11 cellular contexts compared by ENCODE assay signal in the genomic region with DNA sequence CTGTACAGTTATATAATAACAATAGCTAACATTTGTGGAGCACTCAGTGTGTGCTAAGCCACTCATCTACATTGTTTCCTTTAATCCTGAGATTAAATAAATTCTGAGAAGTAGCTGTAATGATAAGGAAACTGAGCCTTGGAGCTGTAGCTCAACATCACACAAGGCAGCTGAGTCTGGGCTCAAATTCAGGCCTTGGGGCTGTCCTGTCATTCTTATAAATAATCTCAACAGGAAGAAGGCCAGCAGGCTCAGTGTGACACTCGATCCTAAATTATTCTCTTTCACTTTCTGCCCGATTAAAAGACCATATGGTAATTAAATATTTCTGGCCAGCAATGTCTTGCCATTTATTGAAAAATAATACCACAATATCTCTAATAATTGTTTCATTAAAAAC. TPM values are rescaled to one million over a fixed set of nuclear protein-coding genes. Genes with fewer than 3 reads are reported as not detected.
DNase-seq lines count a peak whose midpoint lies in the region; TF ChIP-seq lines count a peak whose summit lies in the region.
"Had no signal": no experiment of that assay in that cellular context is flagged by ENCODE, and none has a peak within 500 bp of the region (broad histone marks: within the 10 kb centered on the region; RNA-seq: fewer than 3 reads in every experiment).

No MANE protein-coding gene starts in this region.

- POLR2A ChIA-PET in MCF 10A (lab: Yijun Ruan, JAX): interaction anchor here (0.7 to 1.1 kb wide), 5 partner anchors 8 to 25 kb away, joined by 3 to 4 read pairs (median 3); a partner anchor contains a TSS

- H3K4me1 Mint-ChIP-seq in MCF 10A (ENCODE audit: insufficient read depth, unreplicated experiment): peaks cover 31% of the 10 kb centered on the region

- no peak overlapping the region for H3K27ac Mint-ChIP-seq in MCF 10A (ENCODE audit: low read depth, unreplicated experiment)
- H3K27ac Mint-ChIP-seq: progenitor cell of endocrine pancreas had no signal

- peak overlapping the region; percentile 10 to 52 for H3K27ac ChIP-seq in breast epithelium
- H3K27ac ChIP-seq in fibroblast of lung (ENCODE audit: insufficient read depth, low read length): peak overlapping the region; percentile 43
- H3K27ac ChIP-seq in testis: peak overlapping the region; percentile 53 to 77
- no peak overlapping the region for H3K27ac ChIP-seq in caudate nucleus (ENCODE audit: low read depth, low read length)

- H3K4me3 ChIP-seq in breast epithelium (peak overlapping the region in 1 of 3 donors; percentile 16), fibroblast of lung (replicated peaks in 1 of 4; ENCODE audit: control extremely low read depth in 1 of 4, insufficient read depth in 1 of 4, low read depth in 3 of 4, low read length in 4 of 4) (peak overlapping the region in 1 of 4 experiments; percentile 14), testis (no peak overlapping the region)
- H3K4me3 ChIP-seq: transverse colon had no signal

- BruUV-seq in MCF 10A (replicated peaks; lab: Mats Ljungman, UMichigan): no TSS peak

- peak overlapping the region; percentile 79 for H3K4me2 ChIP-seq in fibroblast of lung (ENCODE audit: extremely low read depth, insufficient read depth, low read length)

- H3K9me3 Mint-ChIP-seq in MCF 10A (ENCODE audit: unreplicated experiment): no peaks in the 10 kb centered on the region

- no peak overlapping the region for H3K9ac ChIP-seq in fibroblast of lung (ENCODE audit: insufficient read depth, low read length)

- peaks cover 21% of the 10 kb centered on the region for H3K79me2 ChIP-seq in fibroblast of lung (ENCODE audit: control insufficient read depth, insufficient read depth, low read length)

- H4K20me1 ChIP-seq in fibroblast of lung (ENCODE audit: control insufficient read depth, extremely low read depth, insufficient read depth, low read length): no peaks in the 10 kb centered on the region

- no peaks in the 10 kb centered on the region for H3K27me3 ChIP-seq in breast epithelium
- no peaks in the 10 kb centered on the region for H3K27me3 ChIP-seq in fibroblast of lung (ENCODE audit: control insufficient read depth, insufficient read depth, low read length)
- no peaks in the 10 kb centered on the region for H3K27me3 ChIP-seq in testis
- H3K27me3 ChIP-seq: esophagus squamous epithelium, transverse colon had no signal

- no peaks in the 10 kb centered on the region for H3K4me1 ChIP-seq in breast epithelium
- no peaks in the 10 kb centered on the region for H3K4me1 ChIP-seq in fibroblast of lung (ENCODE audit: control insufficient read depth, extremely low read depth, insufficient read depth, low read length)
- H3K4me1 ChIP-seq in testis: peaks cover 29% of the 10 kb centered on the region

- no peak overlapping the region for H3K4me3 Mint-ChIP-seq in MCF 10A (ENCODE audit: unreplicated experiment)

- DNase-seq in breast epithelium (ENCODE audit: low spot score in 2 of 2): no peak
- no peak for DNase-seq in MCF 10A (ENCODE audit: unreplicated experiment)
- DNase-seq in fibroblast of lung (ENCODE audit: low read depth in 2 of 2): no peak
- peak; percentile 73 for DNase-seq in testis
- DNase-seq in caudate nucleus (lab: John Stamatoyannopoulos, UW): no peak
- DNase-seq in SHP77 (lab: John Stamatoyannopoulos, UW): no peak
- DNase-seq: esophagus squamous epithelium; left cardiac atrium; NK-92 treated with Interleukin-12 subunit alpha and Interleukin-12 subunit beta, amount 100 ng/mL, for 24 hours; transverse colon had no signal

- H3K9me3 ChIP-seq in breast epithelium (no peaks in the 10 kb centered on the region), fibroblast of lung (ENCODE audit: control insufficient read depth, insufficient read depth, low read depth, low read length) (no peaks in the 10 kb centered on the region), testis (no peaks in the 10 kb centered on the region)
- H3K9me3 ChIP-seq: esophagus squamous epithelium, transverse colon had no signal

- H3K36me3 Mint-ChIP-seq in MCF 10A (ENCODE audit: insufficient read depth, unreplicated experiment): no peaks in the 10 kb centered on the region

- H3K27me3 Mint-ChIP-seq in MCF 10A (ENCODE audit: insufficient read depth, unreplicated experiment): no peaks in the 10 kb centered on the region

- no peak for TF ChIP-seq POLR2A in breast epithelium (IDR thresholded peaks at IDR 0.05)
- TF ChIP-seq POLR2A in testis (IDR thresholded peaks at IDR 0.05): no peak

- TF ChIP-seq CTCF in breast epithelium (IDR thresholded peaks at IDR 0.05) (no peak), MCF 10A (IDR thresholded peaks at IDR 0.05; ENCODE audit: unreplicated experiment) (no peak), fibroblast of lung (conservative IDR thresholded peaks at IDR 0.05 in 1 of 2, IDR thresholded peaks at IDR 0.05 in 1 of 2; ENCODE audit: low read depth in 1 of 2, low read length in 2 of 2) (no peak), testis (IDR thresholded peaks at IDR 0.05) (no peak)

- intact Hi-C loops in breast epithelium (cut with DNase I; ENCODE audit: low total_unique reads): no loop called here
- intact Hi-C loops in MCF 10A (cut with micrococcal nuclease): no loop called here
- intact Hi-C loops in testis (cut with DNase I; ENCODE audit: low total_unique reads): no loop called here

- WGBS in testis, 2 donors: 21 to 34% methylated on average over 2 of the region's 2 CpGs

- H2AFZ ChIP-seq in fibroblast of lung (ENCODE audit: low read length): peak overlapping the region; percentile 66

- H3K36me3 ChIP-seq in breast epithelium: no peaks in the 10 kb centered on the region
- H3K36me3 ChIP-seq in fibroblast of lung (ENCODE audit: control insufficient read depth, insufficient read depth, low read length): no peaks in the 10 kb centered on the region
- H3K36me3 ChIP-seq in testis (ENCODE audit: low read depth, missing control alignments): no peaks in the 10 kb centered on the region
- H3K36me3 ChIP-seq: esophagus squamous epithelium, transverse colon had no signal

- CTCF ChIA-PET in MCF 10A (lab: Yijun Ruan, JAX): interaction anchor here (0.7 to 1.1 kb wide), 5 partner anchors 26 to 364 kb away, joined by 3 to 5 read pairs (median 4); no protein-coding TSS in a partner anchor

RNA-seq across cellular contexts. Expression of a gene that starts 24.5 kb away (rescaled TPM):
- 100 to 1,000 TPM in 1 of 3 donors, 10 to 100 TPM in 2; 45.0 to 113 (median 100.0) TPM for total RNA-seq in breast epithelium
- total RNA-seq in MCF 10A (2022): 33.9 and 41.6 TPM in 2 replicates
- 50.9 and 58.0 TPM in 2 replicates for total RNA-seq in fibroblast of lung
- polyA plus RNA-seq in fibroblast of lung: 12.6 and 21.4 TPM in 2 replicates
- 16.7 and 28.0 TPM in 2 replicates for polyA plus RNA-seq in fibroblast of lung (2012)
- 0.89 and 2.8 TPM in 2 replicates for polyA minus RNA-seq in fibroblast of lung (ENCODE audit: low replicate concordance)
- 10 to 100 TPM; 76.1 to 98.9 TPM for total RNA-seq in testis
- polyA plus RNA-seq in testis (ENCODE audit: insufficient read depth, low read depth, low replicate concordance): 59.2 TPM

RNA-seq across cellular contexts. Expression of a gene that starts 43.8 kb away (rescaled TPM):
- 100 to 1,000 TPM in 1 of 3 donors, 10 to 100 TPM in 2; 26.7 to 236 (median 41.4) TPM for total RNA-seq in breast epithelium
- total RNA-seq in MCF 10A (2022): 8.0 and 8.2 TPM in 2 replicates
- total RNA-seq in fibroblast of lung: 1.5 and 3.1 TPM in 2 replicates
- 2.7 and 3.2 TPM in 2 replicates for polyA plus RNA-seq in fibroblast of lung
- 2.2 and 2.3 TPM in 2 replicates for polyA plus RNA-seq in fibroblast of lung (2012)
- 1.6 and 2.0 TPM in 2 replicates for polyA minus RNA-seq in fibroblast of lung (ENCODE audit: low replicate concordance)
- total RNA-seq in testis: 1 to 10 TPM; 9.2 to 9.7 TPM
- polyA plus RNA-seq in testis (ENCODE audit: insufficient read depth, low read depth, low replicate concordance): 8.2 TPM

RNA-seq across cellular contexts. Expression of a gene that starts 45.7 kb away (rescaled TPM):
- under 1 TPM in 2 of 3 donors, not detected in 1; 0.33 to 0.59 TPM for total RNA-seq in breast epithelium
- total RNA-seq in MCF 10A (2022): 0.93 TPM in 1 of 2 replicates, not detected in the other
- total RNA-seq in fibroblast of lung: not detected in 2 replicates
- polyA plus RNA-seq in fibroblast of lung: 0.24 and 0.35 TPM in 2 replicates
- 0.20 and 0.36 TPM in 2 replicates for polyA plus RNA-seq in fibroblast of lung (2012)
- polyA minus RNA-seq in fibroblast of lung (ENCODE audit: low replicate concordance): not detected in 2 replicates
- 1 to 10 TPM; 2.1 to 2.9 TPM for total RNA-seq in testis
- polyA plus RNA-seq in testis (ENCODE audit: insufficient read depth, low read depth, low replicate concordance): 4.1 TPM
- total RNA-seq: left cardiac atrium, transverse colon had no signal
